In the genomic region with DNA sequence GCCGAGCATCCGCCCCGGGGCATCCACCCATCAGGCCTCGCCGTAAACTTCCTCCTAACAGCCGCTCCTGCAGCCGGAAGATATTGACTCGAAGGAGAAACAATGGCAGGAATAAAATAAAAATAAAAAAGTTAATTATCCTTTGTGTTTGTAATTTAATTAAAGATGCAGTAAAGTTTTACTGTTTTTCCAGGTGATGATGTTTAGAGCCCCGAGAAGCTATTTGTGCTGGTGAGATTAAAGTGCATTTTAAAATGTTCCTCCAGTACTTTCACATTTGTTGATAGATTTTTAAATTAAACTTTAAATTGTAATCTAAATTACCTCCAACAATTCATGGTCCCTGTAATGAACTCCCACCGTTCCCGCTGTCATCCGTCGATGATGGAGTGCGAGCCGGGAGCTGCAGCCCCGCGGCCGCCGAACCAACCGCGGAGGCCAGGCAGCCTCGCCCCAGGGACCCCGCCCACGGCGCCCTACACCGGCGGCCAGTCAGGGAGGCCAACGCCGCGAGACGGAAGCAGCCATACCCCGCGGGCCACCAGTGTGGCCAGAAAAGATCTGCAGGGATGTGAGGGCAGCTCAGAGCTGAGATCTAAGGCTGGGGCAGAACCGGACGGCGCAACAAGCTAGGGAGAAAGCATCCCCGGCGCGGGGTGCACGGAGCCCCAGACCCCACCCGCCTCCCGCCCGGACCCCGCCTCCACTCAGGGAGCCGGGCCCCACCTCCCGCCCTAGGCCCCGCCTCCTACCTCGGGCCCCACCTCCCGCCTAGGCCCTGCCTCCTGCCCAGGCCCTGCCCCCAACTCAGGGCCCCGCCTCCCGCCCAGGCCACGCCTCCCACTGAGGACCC, we compare ENCODE assay signal across 8 cellular contexts.
DNase-seq lines count a peak whose midpoint lies in the region; ATAC-seq, FAIRE-seq and TF ChIP-seq lines count a peak whose summit lies in the region.

No MANE protein-coding gene starts in this region.

- TF ChIP-seq CTCF in H1 (IDR thresholded peaks at IDR 0.05; ENCODE audit: control extremely low read depth in 1 of 3, insufficient read depth in 1 of 3, low read depth in 1 of 3, low read length in 3 of 3) (no peak), mesothelial cell of epicardium (IDR thresholded peaks at IDR 0.05; ENCODE audit: unreplicated experiment) (no peak)

- no peak overlapping the region for H3K23ac ChIP-seq in H1 (ENCODE audit: insufficient read length)

- H3K27ac Mint-ChIP-seq in mesothelial cell of epicardium: no peak overlapping the region

- H2AFZ ChIP-seq in H1 (ENCODE audit: low read length): peak overlapping the region; percentile 79; the same call in 1 of the 2 replicates

- H4K5ac ChIP-seq in H1 (ENCODE audit: insufficient read length, low read depth, low read length): no peak overlapping the region

- H3K23me2 ChIP-seq in H1 (ENCODE audit: low read depth, low read length): peaks cover 9% of the 10 kb centered on the region; the same call in 1 of the 2 replicates

- H3K9me3 Mint-ChIP-seq in mesothelial cell of epicardium: peaks cover 4% of the 10 kb centered on the region

- CTCF ChIA-PET in H1 (lab: Charles Lee; ENCODE audit: partially characterized antibody): interaction anchor here (0.6 to 1.4 kb wide), 4 partner anchors 11 to 32 kb away, joined by 3 to 7 read pairs (median 3); no protein-coding TSS in a partner anchor

- no peak for TF ChIP-seq POLR2A in H1 (IDR thresholded peaks at IDR 0.05; ENCODE audit: control extremely low read depth in 1 of 2, low read depth in 2 of 2, low read length in 2 of 2)

- H2BK120ac ChIP-seq in H1 (replicated peaks; ENCODE audit: low read depth, low read length): no peak overlapping the region

- no peak overlapping the region for H3K14ac ChIP-seq in H1 (ENCODE audit: insufficient read length)

- no peaks in the 10 kb centered on the region for H4K20me1 ChIP-seq in H1 (replicated peaks in 1 of 2; ENCODE audit: control insufficient read depth in 1 of 2, insufficient read depth in 2 of 2, low read length in 2 of 2)

- no peaks in the 10 kb centered on the region for H3K36me3 Mint-ChIP-seq in mesothelial cell of epicardium

- no peak for TF ChIP-seq EP300 in H1 (IDR thresholded peaks at IDR 0.05; ENCODE audit: borderline replicate concordance in 1 of 2, low read depth in 2 of 2, low read length in 2 of 2)

- no peak for ATAC-seq in HG03139 (IDR thresholded peaks at IDR 0.05; ENCODE audit: unreplicated experiment)

- peak overlapping the region; percentile 56 for H3K4me3 Mint-ChIP-seq in mesothelial cell of epicardium

- no peak overlapping the region for H4K91ac ChIP-seq in H1 (replicated peaks; ENCODE audit: insufficient read length, low read length)

- peaks cover 41% of the 10 kb centered on the region for H3K27me3 Mint-ChIP-seq in mesothelial cell of epicardium (ENCODE audit: low read depth)

- no peak for FAIRE-seq in H1 (lab: Jason Lieb, UNC)

- no peak overlapping the region for H3K9ac ChIP-seq in H1 (replicated peaks in 1 of 4; ENCODE audit: extremely low read depth in 1 of 4, low read depth in 3 of 4, low read length in 3 of 4)

- 6% methylated on average over 36 of the region's 52 CpGs; no CpG with 5 or more reads in 1 of the 2 experiments for WGBS in H1 (ENCODE audit: extremely low coverage in 1 of 2, insufficient coverage in 1 of 2, insufficient read length in 1 of 2, insufficient replicate concordance in 2 of 2, low coverage in 1 of 2, low lambda C conversion rate in 2 of 2, missing lambda C conversion rate in 1 of 2), 2 experiments

- H3K27me3 ChIP-seq in H1 (replicated peaks in 1 of 4; ENCODE audit: control insufficient read depth in 3 of 4, extremely low read depth in 1 of 4, insufficient read depth in 3 of 4, low read length in 3 of 4): no peaks in the 10 kb centered on the region; a peak in 2 of 7 replicates

- H4K8ac ChIP-seq in H1 (ENCODE audit: extremely low read depth, insufficient read depth, low read length): peak overlapping the region; percentile 92; the same call in 1 of the 2 replicates

- H3K79me1 ChIP-seq in H1 (ENCODE audit: low read depth, low read length): no peaks in the 10 kb centered on the region

- H3K56ac ChIP-seq in H1 (replicated peaks; ENCODE audit: insufficient read length, low read depth, low read length): no peak overlapping the region

- H3K4me1 Mint-ChIP-seq in mesothelial cell of epicardium: peaks cover 7% of the 10 kb centered on the region

- H3K4me2 ChIP-seq in H1 (ENCODE audit: insufficient read depth in 1 of 2, low read depth in 2 of 2, low read length in 2 of 2): peak overlapping the region; percentile 65 to 85

- H3K4me1 ChIP-seq in H1 (replicated peaks in 1 of 4; ENCODE audit: control insufficient read depth in 3 of 4, insufficient read depth in 4 of 4, low read length in 3 of 4): peaks cover 0 to 20% (median 12%) of the 10 kb centered on the region in 4 experiments; a peak in 6 of 7 replicates

- POLR2A ChIA-PET in H1 (lab: Charles Lee; ENCODE audit: partially characterized antibody): interaction anchor here (0.7 to 1.0 kb wide), 4 partner anchors 9 to 98 kb away, joined by 3 to 5 read pairs (median 4); no protein-coding TSS in a partner anchor

- H3K36me3 ChIP-seq in H1 (ENCODE audit: control insufficient read depth in 2 of 4, insufficient read depth in 4 of 4, low read length in 3 of 4): no peaks in the 10 kb centered on the region

- H3K4me3 ChIP-seq in H1 (ENCODE audit: extremely low read depth in 1 of 4, insufficient read depth in 2 of 4, low read depth in 3 of 4, low read length in 4 of 4): peak overlapping the region; percentile 55 to 90 (median 64)

- no peak overlapping the region for H2BK20ac ChIP-seq in H1 (ENCODE audit: low read length)

- H2BK5ac ChIP-seq in H1 (ENCODE audit: low read depth, low read length): no peak overlapping the region

- DNase-seq in COLO829 (ENCODE audit: low spot score) (peak; percentile 91), H4 (ENCODE audit: low spot score) (peak; percentile 83), NCI-H460 (ENCODE audit: extremely low read depth, low read depth) (peak; percentile 91), H1 (ENCODE audit: low read depth in 1 of 2, low spot score in 2 of 2) (peak in 1 of 2 experiments; percentile 97), mesothelial cell of epicardium (ENCODE audit: low spot score in 2 of 2, unreplicated experiment in 2 of 2) (peak; percentile 59 to 84)
- DNase-seq in activated CD8-positive, alpha-beta memory T cell treated with anti-CD3 and anti-CD28 coated beads for 1 hour (ENCODE audit: extremely low read depth in 1 of 2, low read depth in 1 of 2): peak; percentile 86 to 87
- DNase-seq in stimulated activated CD8-positive, alpha-beta memory T cell treated with anti-CD3 and anti-CD28 coated beads, Interleukin-4, amount 100 ng/mL, for 1 hour (ENCODE audit: low read depth in 2 of 2, low spot score in 1 of 2): peak; percentile 83 to 87

- no peak overlapping the region for H2BK15ac ChIP-seq in H1 (ENCODE audit: low read length)

- H2AK5ac ChIP-seq in H1 (ENCODE audit: low read depth, low read length): no peak overlapping the region

- TF ChIP-seq RAD21 in H1 (IDR thresholded peaks at IDR 0.05 in 1 of 2, conservative IDR thresholded peaks at IDR 0.05 in 1 of 2; ENCODE audit: low read depth in 2 of 2, low read length in 2 of 2): no peak

- no peak overlapping the region for H3K27ac ChIP-seq in H1 (ENCODE audit: low read depth, low read length)

- H3K9me3 ChIP-seq in H1 (ENCODE audit: insufficient read depth in 2 of 2, low read depth in 1 of 2, low read length in 1 of 2): peaks cover 0 to 6% of the 10 kb centered on the region in 2 experiments; a peak in 1 of 4 replicates

- no peak overlapping the region for H3K18ac ChIP-seq in H1 (ENCODE audit: extremely low read depth, low read length)

- H2BK12ac ChIP-seq in H1 (ENCODE audit: low read depth, low read length): no peak overlapping the region

- H3K4ac ChIP-seq in H1 (replicated peaks; ENCODE audit: insufficient read length, low read depth, low read length): no peak overlapping the region

- no peaks in the 10 kb centered on the region for H3K79me2 ChIP-seq in H1 (ENCODE audit: control insufficient read depth in 1 of 2, insufficient read depth in 2 of 2, low read length in 2 of 2)

TF ChIP-seq in H1, 55 proteins besides CTCF, POLR2A, EP300 and RAD21 (continues in another document):
- TF ChIP-seq FOSL1 (IDR thresholded peaks at IDR 0.05; ENCODE audit: insufficient read depth, low read depth, low read length): no peak
- 0 out of 2 replicates have a peak, but pooled peaks have one; percentile 24 for TF ChIP-seq TAF1 (IDR thresholded peaks at IDR 0.05; ENCODE audit: low read depth, low read length)
- TF ChIP-seq PHF8 (conservative IDR thresholded peaks at IDR 0.05; ENCODE audit: low read depth, low read length): 0 out of 2 replicates have a peak, but pooled peaks have one; percentile 34
- no peak for TF ChIP-seq SP1 (IDR thresholded peaks at IDR 0.05; ENCODE audit: low read depth, low read length)
- TF ChIP-seq KDM4A (IDR thresholded peaks at IDR 0.05; ENCODE audit: low read depth, low read length, severe bottlenecking): peak; percentile 80
- TF ChIP-seq HDAC2 (IDR thresholded peaks at IDR 0.05; ENCODE audit: borderline replicate concordance in 1 of 2, low read depth in 2 of 2, low read length in 2 of 2): 0 out of 4 replicates have a peak, but pooled peaks of 1 of the 2 experiments have one; percentile 45
- TF ChIP-seq CTBP2 (IDR thresholded peaks at IDR 0.05; ENCODE audit: borderline replicate concordance, insufficient read depth, insufficient read length, low read length): no peak
- TF ChIP-seq CEBPB (IDR thresholded peaks at IDR 0.05; ENCODE audit: low read depth, low read length): no peak
- no peak for TF ChIP-seq BRCA1 (IDR thresholded peaks at IDR 0.05; ENCODE audit: low read depth, low read length)
- TF ChIP-seq EGR1 (IDR thresholded peaks at IDR 0.05; ENCODE audit: borderline replicate concordance, low read depth, low read length): no peak
